In genomic region chr15:69465253-69465652, GRCh38 we compare ENCODE assay signal across 11 cellular contexts. TPM values are rescaled to one million over a fixed set of nuclear protein-coding genes. Genes with fewer than 3 reads are reported as not detected.
DNase-seq lines count a peak whose midpoint lies in the region; ATAC-seq and TF ChIP-seq lines count a peak whose summit lies in the region.
"Had no signal": no experiment of that assay in that cellular context is flagged by ENCODE, and none has a peak within 500 bp of the region (broad histone marks: within the 10 kb centered on the region; RNA-seq: fewer than 3 reads in every experiment).

No MANE protein-coding gene starts in this region.

- no peak for DNase-seq in SK-N-MC (ENCODE audit: low read depth, low spot score)
- DNase-seq in ecto neural progenitor cell (ENCODE audit: low spot score) = peak; percentile 22
- no peak for DNase-seq in stomach
- no peak for DNase-seq in nucleus accumbens (lab: John Stamatoyannopoulos, UW)
- DNase-seq in medulla oblongata (ENCODE audit: extremely low spot score) = no peak
- DNase-seq in DMS53 (lab: John Stamatoyannopoulos, UW) = no peak
- DNase-seq: GF-D8 had no signal

- 58 to 88% (median 72%) methylated on average over 1 of the region's 1 CpG for WGBS in stomach, 5 donors

- CTCF ChIA-PET in HEK293 (lab: Yijun Ruan, JAX) = interaction anchor here (0.5 to 6.5 kb wide), 13 partner anchors 10 to 1041 kb away, joined by 3 to 65 read pairs (median 4); partner anchors contain the start of gene RPLP1

- ATAC-seq in GM21367 (IDR thresholded peaks at IDR 0.05; ENCODE audit: unreplicated experiment) = no peak

- TF ChIP-seq POLR2A in stomach (IDR thresholded peaks at IDR 0.05) = no peak

- H3K4me1 ChIP-seq in HEK293 (ENCODE audit: control insufficient read depth, insufficient read depth, low read length) = peaks cover 21% of the 10 kb centered on the region
- peaks cover 40 to 75% (median 61%) of the 10 kb centered on the region in 4 donors for H3K4me1 ChIP-seq in stomach

- no peak for TF ChIP-seq EP300 in stomach (IDR thresholded peaks at IDR 0.05)

- H3K9me3 ChIP-seq in HEK293 (ENCODE audit: control insufficient read depth, insufficient read depth, low read depth, low read length) (no peaks in the 10 kb centered on the region), SK-N-MC (ENCODE audit: low read depth, low read length) (no peaks in the 10 kb centered on the region), stomach (no peaks in the 10 kb centered on the region)
- H3K9me3 ChIP-seq: Caco-2 had no signal

- H3K36me3 ChIP-seq in HEK293 (ENCODE audit: control insufficient read depth in 2 of 2, insufficient read depth in 1 of 2, low read length in 2 of 2) (no peaks in the 10 kb centered on the region), SK-N-MC (ENCODE audit: insufficient read depth, low read length) (no peaks in the 10 kb centered on the region), stomach (no peaks in the 10 kb centered on the region)

- H3K4me3 ChIP-seq in HEK293 (ENCODE audit: low read depth, low read length) (no peak overlapping the region), SK-N-MC (no peak overlapping the region), stomach (no peak overlapping the region)
- H3K4me3 ChIP-seq: GM23248 had no signal

- H3K27ac ChIP-seq in HEK293 (ENCODE audit: extremely low read depth, low read depth, low read length) (no peak overlapping the region), SK-N-MC (no peak overlapping the region), stomach (peak overlapping the region in 4 of 5 donors; percentile 32 to 79 (median 54))
- H3K27ac ChIP-seq: GM23248 had no signal

- intact Hi-C loops in stomach (cut with DNase I; ENCODE audit: low total_unique reads) = no loop called here

- H3K27me3 ChIP-seq in stomach = no peaks in the 10 kb centered on the region

- peak overlapping the region; percentile 49 for H3K9ac ChIP-seq in SK-N-MC (ENCODE audit: insufficient read length)
- H3K9ac ChIP-seq: GM23248 had no signal

- TF ChIP-seq CTCF in HEK293 (tag by site-specific recombination; IDR thresholded peaks at IDR 0.05) (no peak), stomach (IDR thresholded peaks at IDR 0.05) (no peak)

- POLR2A ChIA-PET in HEK293 (lab: Yijun Ruan, JAX) = interaction anchor here (2.9 kb wide), 1 partner anchor 12 kb away, joined by 19 read pairs; the partner anchor contains the start of gene RPLP1

TF ChIP-seq in HEK293, 187 proteins besides CTCF, POLR2A, EP300 and RAD21:
- TF ChIP-seq ZNF768 (tag by site-specific recombination; IDR thresholded peaks at IDR 0.05) = peak; percentile 73; the same call in 1 of the 2 replicates
- no peak for TF ChIP-seq ZNF155 (tag by site-specific recombination; IDR thresholded peaks at IDR 0.05)
TF ChIP-seq in HEK293: peak in this region for 1.

RNA-seq across cellular contexts. Expression of gene RPLP1, which starts 12.6 kb away (rescaled TPM):
- 1,000 to 10,000 TPM in 2 of 5 donors, 100 to 1,000 TPM in 2, 10 to 100 TPM in 1; 99.1 to 1,684 (median 575) TPM for total RNA-seq in stomach
- polyA plus RNA-seq in stomach = 1,000 to 10,000 TPM; 1,998 to 2,495 (median 2,423) TPM

RNA-seq across cellular contexts. Expression of gene KIF23, which starts 51.1 kb away (rescaled TPM):
- total RNA-seq in stomach = 10 to 100 TPM in 3 of 5 donors, 1 to 10 TPM in 2; 8.0 to 26.3 (median 17.1) TPM
- polyA plus RNA-seq in stomach = 1 to 10 TPM; 2.1 to 5.7 (median 2.4) TPM

Comparison
In these comparisons a context has a peak if more than half of its experiments do, and no peak if none do; other contexts are left out.
1. H3K27ac ChIP-seq: peak in stomach (4 of 5); none in HEK293 (single experiment) and SK-N-MC (single experiment).